2 cellular contexts compared by ENCODE assay signal in genomic region chr13:20127563-20128458, GRCh38.
TF ChIP-seq lines count a peak whose summit lies in the region.

No MANE protein-coding gene starts in this region.

TF ChIP-seq in SK-N-SH, 30 proteins besides CTCF, POLR2A, EP300 and RAD21 (continued from another document):
- TF ChIP-seq FOSL2 (IDR thresholded peaks at IDR 0.05; ENCODE audit: borderline replicate concordance, low read depth): no peak
- TF ChIP-seq, protein P1, sequence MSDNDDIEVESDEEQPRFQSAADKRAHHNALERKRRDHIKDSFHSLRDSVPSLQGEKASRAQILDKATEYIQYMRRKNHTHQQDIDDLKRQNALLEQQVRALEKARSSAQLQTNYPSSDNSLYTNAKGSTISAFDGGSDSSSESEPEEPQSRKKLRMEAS (IDR thresholded peaks at IDR 0.05; ENCODE audit: low read depth): peak; percentile 54; the same call in 1 of the 2 replicates
- peak; percentile 23; the same call in 1 of the 2 replicates for TF ChIP-seq MXI1 (IDR thresholded peaks at IDR 0.05; ENCODE audit: low read depth, low read length)
- TF ChIP-seq ZBTB33 (IDR thresholded peaks at IDR 0.05; ENCODE audit: borderline replicate concordance, low read depth): no peak

TF ChIP-seq in GM12878, 131 proteins besides CTCF, POLR2A, EP300 and RAD21:
- TF ChIP-seq BHLHE40 (IDR thresholded peaks at IDR 0.05; ENCODE audit: borderline replicate concordance in 1 of 2, low read depth in 2 of 2, low read length in 1 of 2) (peak in 1 of 2 experiments; percentile 35; a peak in 2 of 4 replicates), STAT3 (IDR thresholded peaks at IDR 0.05; ENCODE audit: low read depth, low read length) (no peak), NR2F1 (conservative IDR thresholded peaks at IDR 0.05) (peak; percentile 43; the same call in 1 of the 2 replicates), GATAD2B (conservative IDR thresholded peaks at IDR 0.05; ENCODE audit: low read depth) (peak; percentile 64; the same call in 1 of the 2 replicates), ZNF207 (IDR thresholded peaks at IDR 0.05; ENCODE audit: borderline replicate concordance) (no peak), SMC3 (IDR thresholded peaks at IDR 0.05; ENCODE audit: borderline replicate concordance, low read length) (peak; percentile 13; the same call in 1 of the 2 replicates)
